ENCODE assay signal across 25 cellular contexts in the genomic region with DNA sequence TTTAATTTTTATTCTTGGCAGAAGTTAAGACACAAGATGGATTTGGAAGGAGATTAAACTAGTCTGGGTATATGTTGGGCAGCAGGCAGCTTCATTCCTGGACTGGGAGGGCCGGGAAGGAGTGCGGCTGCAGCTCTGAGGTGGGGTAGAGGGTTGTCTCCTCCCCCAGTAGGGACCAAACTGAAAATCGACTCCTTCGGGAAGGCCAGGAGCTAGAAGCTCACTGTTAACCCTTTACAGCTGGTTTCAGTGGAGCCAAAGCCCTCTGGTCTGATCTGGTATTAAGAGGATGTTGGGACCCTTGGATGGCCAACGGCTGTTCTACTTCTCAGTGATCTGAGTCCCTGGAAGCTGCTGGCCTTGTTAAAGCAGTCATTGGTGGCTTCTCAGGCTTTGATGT. TPM values are rescaled to one million over a fixed set of nuclear protein-coding genes. Genes with fewer than 3 reads are reported as not detected.
"Had no signal": no experiment of that assay in that cellular context is flagged by ENCODE, and none has a peak within 500 bp of the region (broad histone marks: within the 10 kb centered on the region; RNA-seq: fewer than 3 reads in every experiment).

No MANE protein-coding gene starts in this region.

- H3K4me2 ChIP-seq: smooth muscle cell had no signal

- H3K4me3 Mint-ChIP-seq: activated B cell treated with CpG ODN at 0.5 μM for 24 hours; activated CD4-positive, alpha-beta T cell treated with anti-CD3 and anti-CD28 coated beads, Interleukin-2, amount 10 ng/mL, durations not matched to agents 24 days and 14 days; activated naive CD8-positive, alpha-beta T cell; naive thymus-derived CD4-positive, alpha-beta T cell had no signal

- H3K27ac Mint-ChIP-seq: activated B cell treated with CpG ODN at 0.5 μM for 24 hours; activated CD4-positive, alpha-beta T cell treated with anti-CD3 and anti-CD28 coated beads, Interleukin-2, amount 10 ng/mL, durations not matched to agents 24 days and 14 days; activated naive CD8-positive, alpha-beta T cell; naive thymus-derived CD4-positive, alpha-beta T cell; progenitor cell of endocrine pancreas had no signal

- H3K4me3 ChIP-seq: body of pancreas, lower lobe of right lung, right atrium auricular region, smooth muscle cell, upper lobe of left lung had no signal

- H3K27me3 Mint-ChIP-seq: activated naive CD8-positive, alpha-beta T cell; progenitor cell of endocrine pancreas had no signal

- H3K27me3 ChIP-seq: body of pancreas, foreskin keratinocyte, right atrium auricular region, upper lobe of left lung had no signal

- H3K9me3 ChIP-seq: body of pancreas, lower lobe of right lung, right atrium auricular region, upper lobe of left lung had no signal

- H3K9me3 Mint-ChIP-seq: activated B cell treated with CpG ODN at 0.5 μM for 24 hours; activated CD4-positive, alpha-beta T cell treated with anti-CD3 and anti-CD28 coated beads, Interleukin-2, amount 10 ng/mL, durations not matched to agents 24 days and 14 days; naive thymus-derived CD4-positive, alpha-beta T cell had no signal

- H3K4me1 ChIP-seq: right atrium auricular region had no signal

- H3K36me3 ChIP-seq: lower lobe of right lung, right atrium auricular region, upper lobe of left lung had no signal

- H3K36me3 Mint-ChIP-seq: activated naive CD8-positive, alpha-beta T cell; naive thymus-derived CD4-positive, alpha-beta T cell had no signal

- H3K27ac ChIP-seq: body of pancreas, foreskin keratinocyte, lower lobe of right lung, right atrium auricular region, upper lobe of left lung had no signal

- DNase-seq: activated B cell treated with CpG ODN at 0.5 μM for 24 hours; activated CD4-positive, alpha-beta T cell treated with anti-CD3 and anti-CD28 coated beads, Interleukin-2, amount 10 ng/mL, durations not matched to agents 24 days and 14 days; activated CD8-positive, alpha-beta memory T cell treated with anti-CD3 and anti-CD28 coated beads, Interleukin-2, amount 50 U/mL, for 48 hours; activated gamma-delta T cell treated with Interleukin-2 at 50 U/mL for 16 hours; amniotic stem cell; body of pancreas; cortex of kidney; effector CD8-positive, alpha-beta T cell; foreskin keratinocyte; head of caudate nucleus; left colon; lower lobe of right lung; naive thymus-derived CD4-positive, alpha-beta T cell; nucleus accumbens; stimulated activated CD4-positive, alpha-beta T cell treated with anti-CD3 and anti-CD28 coated beads, Interleukin-4, amount 100 ng/mL, for 4 hours; stimulated activated CD8-positive, alpha-beta memory T cell treated with anti-CD3 and anti-CD28 coated beads, Interleukin-4, amount 100 ng/mL, for 48 hours; stimulated activated naive CD4-positive, alpha-beta T cell treated with Interleukin-2 at 50 U/mL for 16 hours; SW 1271; upper lobe of left lung had no signal

RNA-seq across cellular contexts. Expression of a gene that starts 17.6 kb away (rescaled TPM):
- total RNA-seq: endothelial cell of umbilical vein, mononuclear cell had no signal
- polyA plus RNA-seq: naive thymus-derived CD4-positive, alpha-beta T cell had no signal
